In the genomic region with DNA sequence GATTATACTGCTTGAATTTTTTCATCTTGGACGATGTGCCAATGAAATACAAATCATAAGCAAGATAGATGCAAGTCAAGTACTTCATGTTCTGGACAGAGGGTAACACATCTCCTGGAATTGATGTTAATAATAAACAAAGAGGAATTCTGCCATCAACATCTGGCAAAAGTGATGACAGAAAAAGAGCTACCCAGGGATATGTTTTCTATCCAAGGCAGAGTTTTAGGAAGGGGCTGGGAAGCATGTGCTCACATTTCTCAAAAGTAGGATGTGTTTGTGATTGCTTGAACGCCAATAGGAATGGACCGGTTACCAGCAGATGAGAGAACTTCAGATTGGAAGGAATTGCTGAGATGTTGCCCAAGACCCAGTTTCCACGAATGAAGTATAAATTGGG, we compare ENCODE assay signal across 30 cellular contexts.
"Had no signal": no experiment of that assay in that cellular context is flagged by ENCODE, and none has a peak within 500 bp of the region (broad histone marks: within the 10 kb centered on the region; RNA-seq: fewer than 3 reads in every experiment).

No MANE protein-coding gene starts in this region.

- H3K9me3 ChIP-seq: ascending aorta had no signal

- H3K27ac ChIP-seq: ascending aorta, brain microvascular endothelial cell, coronary artery, dorsolateral prefrontal cortex, WERI-Rb-1 had no signal

- H3K27me3 Mint-ChIP-seq: activated B cell treated with CpG ODN at 0.5 μM for 24 hours; activated CD8-positive, alpha-beta T cell treated with anti-CD3 and anti-CD28 coated beads for 36 hours; activated naive CD4-positive, alpha-beta T cell treated with anti-CD3 and anti-CD28 coated beads, Interleukin-2, amount 50 U/mL, for 24 hours; activated naive CD8-positive, alpha-beta T cell treated with anti-CD3 and anti-CD28 coated beads for 36 hours; activated naive CD8-positive, alpha-beta T cell treated with anti-CD3 and anti-CD28 coated beads, Interleukin-2, amount 50 U/mL, for 24 hours; central memory CD8-positive, alpha-beta T cell; dendritic cell treated with granulocyte-macrophage colony-stimulating factor and Interleukin-4, amounts not matched to agents 40 ng/mL and 50 ng/mL, for 4 days; T-helper 17 cell had no signal

- H3K27ac Mint-ChIP-seq: activated B cell treated with CpG ODN at 0.5 μM for 24 hours; activated CD8-positive, alpha-beta T cell treated with anti-CD3 and anti-CD28 coated beads for 36 hours; activated naive CD4-positive, alpha-beta T cell treated with anti-CD3 and anti-CD28 coated beads for 36 hours; activated naive CD4-positive, alpha-beta T cell treated with anti-CD3 and anti-CD28 coated beads, Interleukin-2, amount 50 U/mL, for 24 hours; activated naive CD8-positive, alpha-beta T cell treated with anti-CD3 and anti-CD28 coated beads for 36 hours; activated naive CD8-positive, alpha-beta T cell treated with anti-CD3 and anti-CD28 coated beads, Interleukin-2, amount 50 U/mL, for 24 hours; activated T-helper 1 cell treated with anti-CD3 and anti-CD28 coated beads, Interleukin-12 subunit alpha, Interleukin-12 subunit beta, Interleukin-2, Interleukin-4 antibody, amounts not matched to agents 30 ng/mL and 10 ng/mL and 1 ng/mL, durations not matched to agents 14 hours and 24 hours and 36 hours; activated T-helper 2 cell treated with anti-CD3 and anti-CD28 coated beads, Interferon-gamma antibody, Interleukin-2, Interleukin-4, amounts not matched to agents 10 μg/mL and 5 μg/mL and 100 μg/mL, durations not matched to agents 14 hours and 24 hours and 36 hours; dendritic cell treated with granulocyte-macrophage colony-stimulating factor and Interleukin-4, amounts not matched to agents 40 ng/mL and 50 ng/mL, for 4 days; endodermal cell; T-helper 17 cell; T-helper 2 cell treated with Interferon-gamma antibody and Interleukin-4, amounts not matched to agents 5 μg/mL and 100 μg/mL, for 36 hours had no signal

- H3K4me3 ChIP-seq: ascending aorta, coronary artery, dorsolateral prefrontal cortex had no signal

- ATAC-seq: activated CD4-positive, CD25-positive, alpha-beta regulatory T cell treated with anti-CD3 and anti-CD28 coated beads, Interleukin-2, amount 50 U/mL, for 24 hours; activated CD8-positive, alpha-beta T cell treated with anti-CD3 and anti-CD28 coated beads for 36 hours; activated naive CD8-positive, alpha-beta T cell treated with anti-CD3 and anti-CD28 coated beads, Interleukin-2, amount 50 U/mL, for 24 hours; esophagus mucosa; T-helper 17 cell had no signal

- H3K27me3 ChIP-seq: ascending aorta, brain microvascular endothelial cell, dorsolateral prefrontal cortex had no signal

- H3K4me1 Mint-ChIP-seq: activated B cell treated with CpG ODN at 0.5 μM for 24 hours; activated naive CD4-positive, alpha-beta T cell treated with anti-CD3 and anti-CD28 coated beads, Interleukin-2, amount 50 U/mL, for 24 hours; activated naive CD8-positive, alpha-beta T cell treated with anti-CD3 and anti-CD28 coated beads for 36 hours; activated naive CD8-positive, alpha-beta T cell treated with anti-CD3 and anti-CD28 coated beads, Interleukin-2, amount 50 U/mL, for 24 hours; central memory CD8-positive, alpha-beta T cell; T-helper 17 cell had no signal

- H3K4me3 Mint-ChIP-seq: activated B cell treated with CpG ODN at 0.5 μM for 24 hours; activated CD8-positive, alpha-beta T cell treated with anti-CD3 and anti-CD28 coated beads for 36 hours; activated naive CD4-positive, alpha-beta T cell treated with anti-CD3 and anti-CD28 coated beads for 36 hours; activated naive CD4-positive, alpha-beta T cell treated with anti-CD3 and anti-CD28 coated beads, Interleukin-2, amount 50 U/mL, for 24 hours; activated naive CD8-positive, alpha-beta T cell treated with anti-CD3 and anti-CD28 coated beads for 36 hours; activated naive CD8-positive, alpha-beta T cell treated with anti-CD3 and anti-CD28 coated beads, Interleukin-2, amount 50 U/mL, for 24 hours; activated T-helper 1 cell treated with anti-CD3 and anti-CD28 coated beads, Interleukin-12 subunit alpha, Interleukin-12 subunit beta, Interleukin-2, Interleukin-4 antibody, amounts not matched to agents 30 ng/mL and 10 ng/mL and 1 ng/mL, durations not matched to agents 14 hours and 24 hours and 36 hours; central memory CD8-positive, alpha-beta T cell; dendritic cell treated with granulocyte-macrophage colony-stimulating factor and Interleukin-4, amounts not matched to agents 40 ng/mL and 50 ng/mL, for 4 days; endodermal cell; T-helper 17 cell; T-helper 2 cell treated with Interferon-gamma antibody and Interleukin-4, amounts not matched to agents 5 μg/mL and 100 μg/mL, for 36 hours had no signal

- H3K36me3 ChIP-seq: ascending aorta, brain microvascular endothelial cell, WERI-Rb-1 had no signal

- H3K36me3 Mint-ChIP-seq: activated naive CD4-positive, alpha-beta T cell treated with anti-CD3 and anti-CD28 coated beads, Interleukin-2, amount 50 U/mL, for 24 hours; activated naive CD8-positive, alpha-beta T cell treated with anti-CD3 and anti-CD28 coated beads for 36 hours had no signal

- H3K4me1 ChIP-seq: ascending aorta had no signal

- DNase-seq: activated B cell treated with CpG ODN at 0.5 μM for 24 hours; activated CD4-positive, alpha-beta T cell treated with anti-CD3 and anti-CD28 coated beads for 48 hours; activated CD4-positive, alpha-beta T cell treated with anti-CD3 and anti-CD28 coated beads, Interleukin-2, amount 50 U/mL, for 1 hour; activated CD4-positive, alpha-beta T cell treated with anti-CD3 and anti-CD28 coated beads, Interleukin-2, amount 50 U/mL, for 48 hours; activated CD8-positive, alpha-beta memory T cell treated with anti-CD3 and anti-CD28 coated beads for 24 hours; activated CD8-positive, alpha-beta T cell treated with anti-CD3 and anti-CD28 coated beads for 36 hours; activated effector memory CD4-positive, alpha-beta T cell treated with anti-CD3 and anti-CD28 coated beads, Interleukin-2, amount 50 U/mL, for 16 hours; activated naive CD4-positive, alpha-beta T cell treated with anti-CD3 and anti-CD28 coated beads for 36 hours; activated naive CD8-positive, alpha-beta T cell treated with anti-CD3 and anti-CD28 coated beads for 36 hours; activated naive CD8-positive, alpha-beta T cell treated with anti-CD3 and anti-CD28 coated beads, Interleukin-2, amount 50 U/mL, for 24 hours; activated T-cell treated with anti-CD3 and anti-CD28 coated beads, Interleukin-2, amount 50 U/mL, for 48 hours; brain microvascular endothelial cell; dorsolateral prefrontal cortex; effector memory CD4-positive, alpha-beta T cell; endodermal cell; foreskin fibroblast; T-helper 1 cell; T-helper 17 cell; T1000; WERI-Rb-1 had no signal

- H3K9me3 Mint-ChIP-seq: activated B cell treated with CpG ODN at 0.5 μM for 24 hours; activated CD8-positive, alpha-beta T cell treated with anti-CD3 and anti-CD28 coated beads for 36 hours; activated naive CD4-positive, alpha-beta T cell treated with anti-CD3 and anti-CD28 coated beads, Interleukin-2, amount 50 U/mL, for 24 hours; activated naive CD8-positive, alpha-beta T cell treated with anti-CD3 and anti-CD28 coated beads for 36 hours; activated T-helper 1 cell treated with anti-CD3 and anti-CD28 coated beads, Interleukin-12 subunit alpha, Interleukin-12 subunit beta, Interleukin-2, Interleukin-4 antibody, amounts not matched to agents 30 ng/mL and 10 ng/mL and 1 ng/mL, durations not matched to agents 14 hours and 24 hours and 36 hours; activated T-helper 2 cell treated with anti-CD3 and anti-CD28 coated beads, Interferon-gamma antibody, Interleukin-2, Interleukin-4, amounts not matched to agents 10 μg/mL and 5 μg/mL and 100 μg/mL, durations not matched to agents 14 hours and 24 hours and 36 hours; dendritic cell treated with granulocyte-macrophage colony-stimulating factor and Interleukin-4, amounts not matched to agents 40 ng/mL and 50 ng/mL, for 4 days; T-helper 2 cell treated with Interferon-gamma antibody and Interleukin-4, amounts not matched to agents 5 μg/mL and 100 μg/mL, for 36 hours had no signal
